In genomic region chr10:46265566-46265965, GRCh38 we compare ENCODE assay signal across 5 cellular contexts. TPM values are rescaled to one million over a fixed set of nuclear protein-coding genes. Genes with fewer than 3 reads are reported as not detected.
"Had no signal": no experiment of that assay in that cellular context is flagged by ENCODE, and none has a peak within 500 bp of the region (broad histone marks: within the 10 kb centered on the region; RNA-seq: fewer than 3 reads in every experiment).

No MANE protein-coding gene starts in this region.

RNA-seq across cellular contexts. Expression of gene ANTXRL, which starts 21.2 kb away (rescaled TPM):
- total RNA-seq: activated CD4-positive, alpha-beta memory T cell treated with anti-CD3 and anti-CD28 coated beads, Interleukin-2, amount 10 ng/mL, durations not matched to agents 7 days and 5 days; activated T-cell treated with anti-CD3 and anti-CD28 coated beads, Interleukin-2, amount 50 U/mL, for 4 hours; astrocyte; NCI-H460; Right ventricle myocardium inferior had no signal
